ENCODE assay signal across 8 cellular contexts in genomic region chr7:5421626-5422323, GRCh38. TPM values are rescaled to one million over a fixed set of nuclear protein-coding genes. Genes with fewer than 3 reads are reported as not detected.
DNase-seq lines count a peak whose midpoint lies in the region; ATAC-seq and TF ChIP-seq lines count a peak whose summit lies in the region.

No MANE protein-coding gene starts in this region.

- H3K4me1 Mint-ChIP-seq in chondrocyte (ENCODE audit: low read depth) = peaks cover 22% of the 10 kb centered on the region
- H3K4me1 Mint-ChIP-seq in stimulated activated naive B cell treated with anti-CD40 and anti-IgM and Interleukin-4, amounts not matched to agents 10 μg/mL and 1 μg/mL and 100 μg/mL, for 72 hours = peaks cover 33 to 62% of the 10 kb centered on the region in 2 donors

- no peak for ATAC-seq in left colon
- no peak for ATAC-seq in stimulated activated naive B cell treated with anti-CD40 and anti-IgM and Interleukin-4, amounts not matched to agents 10 μg/mL and 1 μg/mL and 100 μg/mL, for 72 hours (replicated peaks)
- no peak for ATAC-seq in GM18505 (IDR thresholded peaks at IDR 0.05; ENCODE audit: unreplicated experiment)
- ATAC-seq in GM21825 (IDR thresholded peaks at IDR 0.05; ENCODE audit: unreplicated experiment) = no peak

- no peaks in the 10 kb centered on the region for H3K9me3 Mint-ChIP-seq in chondrocyte (ENCODE audit: low read depth)
- H3K9me3 Mint-ChIP-seq in stimulated activated naive B cell treated with anti-CD40 and anti-IgM and Interleukin-4, amounts not matched to agents 10 μg/mL and 1 μg/mL and 100 μg/mL, for 72 hours = no peaks in the 10 kb centered on the region

- TF ChIP-seq POLR2A in GM18505 (IDR thresholded peaks at IDR 0.05; ENCODE audit: borderline replicate concordance, extremely low read depth, insufficient read depth, insufficient read length) = no peak

- H3K4me3 Mint-ChIP-seq in chondrocyte (ENCODE audit: unreplicated experiment) = peak overlapping the region; percentile 86
- H3K4me3 Mint-ChIP-seq in stimulated activated naive B cell treated with anti-CD40 and anti-IgM and Interleukin-4, amounts not matched to agents 10 μg/mL and 1 μg/mL and 100 μg/mL, for 72 hours = peak overlapping the region; percentile 72 to 82

- DNase-seq in activated T-cell treated with anti-CD3 and anti-CD28 coated beads, Interleukin-2, amount 50 U/mL, for 1 hour = peak; percentile 46
- DNase-seq in activated T-cell treated with anti-CD3 and anti-CD28 coated beads for 4 hours (no peak), OCI-M1 (lab: John Stamatoyannopoulos, UW) (peak; percentile 73), chondrocyte (ENCODE audit: low spot score) (no peak), left colon (peak; percentile 71 to 73)
- no peak for DNase-seq in stimulated activated naive B cell treated with anti-CD40 and anti-IgM and Interleukin-4, amounts not matched to agents 10 μg/mL and 1 μg/mL and 100 μg/mL, for 72 hours

- H3K27me3 Mint-ChIP-seq in chondrocyte (ENCODE audit: low read depth) = no peaks in the 10 kb centered on the region
- peaks cover 57 to 74% of the 10 kb centered on the region in 2 donors for H3K27me3 Mint-ChIP-seq in stimulated activated naive B cell treated with anti-CD40 and anti-IgM and Interleukin-4, amounts not matched to agents 10 μg/mL and 1 μg/mL and 100 μg/mL, for 72 hours

- peaks cover 4% of the 10 kb centered on the region for H3K36me3 Mint-ChIP-seq in chondrocyte (ENCODE audit: low read depth)
- H3K36me3 Mint-ChIP-seq in stimulated activated naive B cell treated with anti-CD40 and anti-IgM and Interleukin-4, amounts not matched to agents 10 μg/mL and 1 μg/mL and 100 μg/mL, for 72 hours = no peaks in the 10 kb centered on the region

- H3K27ac Mint-ChIP-seq in chondrocyte (ENCODE audit: unreplicated experiment) = peak overlapping the region; percentile 98
- H3K27ac Mint-ChIP-seq in stimulated activated naive B cell treated with anti-CD40 and anti-IgM and Interleukin-4, amounts not matched to agents 10 μg/mL and 1 μg/mL and 100 μg/mL, for 72 hours = no peak overlapping the region

- intact Hi-C loops in left colon (cut with DNase I, micrococcal nuclease) = no loop called here

- TF ChIP-seq CTCF in chondrocyte (IDR thresholded peaks at IDR 0.05) = no peak

RNA-seq across cellular contexts. Expression of gene TNRC18, which starts 1.9 kb away (rescaled TPM):
- total RNA-seq in chondrocyte (95.4 to 137 TPM (median 101 TPM) in 3 replicates), left colon (100 to 1,000 TPM in 1 of 2 donors, 10 to 100 TPM in 1; 94.1 to 103 TPM)

Comparison
In these comparisons a context has a peak if more than half of its experiments do, and no peak if none do; other contexts are left out.
1. DNase-seq: peak in activated T-cell treated with anti-CD3 and anti-CD28 coated beads, Interleukin-2, amount 50 U/mL, for 1 hour (single experiment), OCI-M1 (single experiment) and left colon (2 of 2); none in activated T-cell treated with anti-CD3 and anti-CD28 coated beads for 4 hours (single experiment), chondrocyte (single experiment) and stimulated activated naive B cell treated with anti-CD40 and anti-IgM and Interleukin-4, amounts not matched to agents 10 μg/mL and 1 μg/mL and 100 μg/mL, for 72 hours (single experiment).